In the genomic region with DNA sequence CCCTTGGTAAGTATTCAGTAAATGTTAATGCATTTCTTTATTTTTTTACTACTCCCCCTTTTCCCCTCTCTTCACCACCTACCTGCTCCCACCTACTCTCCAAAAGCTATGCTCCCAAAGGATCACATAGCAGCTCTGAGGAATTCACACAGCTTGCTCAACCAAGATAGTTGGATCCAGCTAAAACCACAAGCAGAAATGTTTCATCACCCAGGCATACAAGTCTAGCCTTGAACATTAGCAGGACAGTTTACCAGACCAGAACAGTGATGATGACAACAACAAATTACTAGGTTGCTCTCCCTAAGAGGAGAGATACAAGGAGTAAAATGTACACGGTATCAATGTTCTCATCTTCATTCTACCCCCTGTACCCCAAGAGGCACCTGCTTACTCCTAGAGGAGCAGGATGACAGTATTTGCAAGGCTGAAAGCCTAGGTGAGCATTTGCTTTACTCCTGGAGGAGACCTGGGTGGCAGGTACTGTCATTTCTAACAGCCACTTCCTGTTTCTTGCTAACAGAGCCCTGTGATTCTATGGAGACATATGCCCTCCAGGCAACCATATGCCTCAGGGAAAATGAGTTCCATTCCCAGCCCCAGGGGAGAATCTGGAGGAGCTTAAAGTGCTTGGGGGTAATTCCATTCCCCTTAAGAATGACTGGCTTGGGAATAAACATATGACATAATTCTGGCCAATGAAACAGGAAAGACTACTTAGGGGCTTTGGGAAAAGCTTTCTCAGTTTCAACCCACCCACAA, we compare ENCODE assay signal across 18 cellular contexts.
A peak's percentile ranks its signal among the peaks of the same experiment; 100 is the strongest.
DNase-seq lines count a peak whose midpoint lies in the region; ATAC-seq and TF ChIP-seq lines count a peak whose summit lies in the region.
"Had no signal": no experiment of that assay in that cellular context is flagged by ENCODE, and none has a peak within 500 bp of the region (broad histone marks: within the 10 kb centered on the region; RNA-seq: fewer than 3 reads in every experiment).

No MANE protein-coding gene starts in this region.

- no peaks in the 10 kb centered on the region for H3K27me3 Mint-ChIP-seq in CD8-positive, alpha-beta T cell (ENCODE audit: low read depth)
- H3K27me3 Mint-ChIP-seq in activated CD4-positive, alpha-beta memory T cell treated with anti-CD3 and anti-CD28 coated beads for 36 hours = no peaks in the 10 kb centered on the region

- POLR2A ChIA-PET in CD8-positive, alpha-beta T cell (lab: Charles Lee) = no interaction called here
- POLR2A ChIA-PET in activated CD4-positive, alpha-beta memory T cell treated with anti-CD3 and anti-CD28 coated beads for 36 hours (lab: Charles Lee) = no interaction called here

- H3K27ac ChIP-seq in breast epithelium = peak overlapping the region; percentile 35 to 80
- H3K27ac ChIP-seq in CD8-positive, alpha-beta T cell (ENCODE audit: low read depth, low read length) = no peak overlapping the region
- H3K27ac ChIP-seq: adrenal gland, Peyer's patch had no signal

- no peak for ATAC-seq in HG02852 (IDR thresholded peaks at IDR 0.05; ENCODE audit: unreplicated experiment)
- ATAC-seq in CD8-positive, alpha-beta T cell = no peak
- ATAC-seq: activated CD8-positive, alpha-beta T cell treated with anti-CD3 and anti-CD28 coated beads, Interleukin-2, amount 10 ng/mL, durations not matched to agents 7 days and 5 days had no signal

- no peaks in the 10 kb centered on the region for H3K4me1 Mint-ChIP-seq in CD8-positive, alpha-beta T cell (ENCODE audit: low read depth)
- no peaks in the 10 kb centered on the region for H3K4me1 Mint-ChIP-seq in activated CD4-positive, alpha-beta memory T cell treated with anti-CD3 and anti-CD28 coated beads for 36 hours (ENCODE audit: low read depth)
- H3K4me1 Mint-ChIP-seq: immature natural killer cell had no signal

- no peaks in the 10 kb centered on the region for H3K27me3 ChIP-seq in breast epithelium
- H3K27me3 ChIP-seq in CD8-positive, alpha-beta T cell (ENCODE audit: insufficient read depth, low read length) = no peaks in the 10 kb centered on the region
- H3K27me3 ChIP-seq: adrenal gland, Peyer's patch had no signal

- no peaks in the 10 kb centered on the region for H3K36me3 Mint-ChIP-seq in CD8-positive, alpha-beta T cell
- H3K36me3 Mint-ChIP-seq in activated CD4-positive, alpha-beta memory T cell treated with anti-CD3 and anti-CD28 coated beads for 36 hours = no peaks in the 10 kb centered on the region
- H3K36me3 Mint-ChIP-seq: immature natural killer cell had no signal

- no peak for TF ChIP-seq POLR2A in breast epithelium (IDR thresholded peaks at IDR 0.05)

- intact Hi-C loops in breast epithelium (cut with DNase I; ENCODE audit: low total_unique reads) = loop anchor here (5.0 kb wide), 1 partner anchor 1112 kb away; no protein-coding TSS in a partner anchor
- intact Hi-C loops in CD8-positive, alpha-beta T cell (cut with DNase I, micrococcal nuclease) = no loop called here
- intact Hi-C loops in activated CD4-positive, alpha-beta memory T cell treated with anti-CD3 and anti-CD28 coated beads for 36 hours (cut with micrococcal nuclease) = no loop called here

- no peak overlapping the region for H3K4me3 Mint-ChIP-seq in CD8-positive, alpha-beta T cell
- no peak overlapping the region for H3K4me3 Mint-ChIP-seq in activated CD4-positive, alpha-beta memory T cell treated with anti-CD3 and anti-CD28 coated beads for 36 hours
- H3K4me3 Mint-ChIP-seq: activated CD8-positive, alpha-beta T cell treated with anti-CD3 and anti-CD28 coated beads, Interleukin-2, amount 10 ng/mL, durations not matched to agents 7 days and 5 days; immature natural killer cell; neural crest cell had no signal

- H3K9me3 ChIP-seq in breast epithelium = no peaks in the 10 kb centered on the region
- no peaks in the 10 kb centered on the region for H3K9me3 ChIP-seq in CD8-positive, alpha-beta T cell (ENCODE audit: low read length)
- H3K9me3 ChIP-seq: adrenal gland, Peyer's patch had no signal

- DNase-seq in AG09319 (ENCODE audit: extremely low read depth, low read depth) (peak; percentile 8), NCI-H226 (peak; percentile 70), breast epithelium (ENCODE audit: low spot score in 2 of 2) (peak in 1 of 2 donors; percentile 31), kidney tubule cell (ENCODE audit: low spot score) (peak; percentile 47), NCI-H1436 (lab: John Stamatoyannopoulos, UW) (no peak)
- no peak for DNase-seq in CD8-positive, alpha-beta T cell
- no peak for DNase-seq in activated CD4-positive, alpha-beta memory T cell treated with anti-CD3 and anti-CD28 coated beads for 36 hours
- DNase-seq: ACHN; activated CD8-positive, alpha-beta T cell treated with anti-CD3 and anti-CD28 coated beads, Interleukin-2, amount 10 ng/mL, durations not matched to agents 7 days and 5 days; adrenal gland; HCEC 1CT; immature natural killer cell; IMR-90; NCI-H2081 treated with DMSO at 0.1 percent for 48 hours; Peyer's patch; retina had no signal

- no peaks in the 10 kb centered on the region for H3K4me1 ChIP-seq in breast epithelium
- no peaks in the 10 kb centered on the region for H3K4me1 ChIP-seq in CD8-positive, alpha-beta T cell (ENCODE audit: insufficient read depth, low read length)
- H3K4me1 ChIP-seq: adrenal gland, Peyer's patch had no signal

- H3K4me3 ChIP-seq in breast epithelium = no peak overlapping the region
- H3K4me3 ChIP-seq in CD8-positive, alpha-beta T cell (ENCODE audit: low read depth, low read length) = no peak overlapping the region
- H3K4me3 ChIP-seq: adrenal gland, Peyer's patch had no signal

- CTCF ChIA-PET in CD8-positive, alpha-beta T cell (lab: Charles Lee) = no interaction called here
- CTCF ChIA-PET in activated CD4-positive, alpha-beta memory T cell treated with anti-CD3 and anti-CD28 coated beads for 36 hours (lab: Charles Lee) = no interaction called here

- no peaks in the 10 kb centered on the region for H3K9me3 Mint-ChIP-seq in CD8-positive, alpha-beta T cell
- no peaks in the 10 kb centered on the region for H3K9me3 Mint-ChIP-seq in activated CD4-positive, alpha-beta memory T cell treated with anti-CD3 and anti-CD28 coated beads for 36 hours
- H3K9me3 Mint-ChIP-seq: neural crest cell had no signal

- H3K27ac Mint-ChIP-seq in CD8-positive, alpha-beta T cell = no peak overlapping the region
- H3K27ac Mint-ChIP-seq in activated CD4-positive, alpha-beta memory T cell treated with anti-CD3 and anti-CD28 coated beads for 36 hours = no peak overlapping the region
- H3K27ac Mint-ChIP-seq: activated CD8-positive, alpha-beta T cell treated with anti-CD3 and anti-CD28 coated beads, Interleukin-2, amount 10 ng/mL, durations not matched to agents 7 days and 5 days; immature natural killer cell had no signal

- no peaks in the 10 kb centered on the region for H3K36me3 ChIP-seq in breast epithelium
- no peaks in the 10 kb centered on the region for H3K36me3 ChIP-seq in CD8-positive, alpha-beta T cell (ENCODE audit: insufficient read depth, low read length)
- H3K36me3 ChIP-seq: adrenal gland, Peyer's patch had no signal

- TF ChIP-seq CTCF in AG09319 (IDR thresholded peaks at IDR 0.05; ENCODE audit: low read depth, low read length) (no peak), breast epithelium (IDR thresholded peaks at IDR 0.05) (no peak)
- no peak for TF ChIP-seq CTCF in CD8-positive, alpha-beta T cell (IDR thresholded peaks at IDR 0.05)

Comparison
In these comparisons a context has a peak if more than half of its experiments do, and no peak if none do; other contexts are left out.
1. DNase-seq: peak in AG09319 (single experiment), NCI-H226 (single experiment) and kidney tubule cell (single experiment); none in CD8-positive, alpha-beta T cell (0 of 7), activated CD4-positive, alpha-beta memory T cell treated with anti-CD3 and anti-CD28 coated beads for 36 hours (single experiment) and NCI-H1436 (single experiment).